ENCODE assay signal across 2 cellular contexts in genomic region chr9:94340750-94341149, GRCh38. TPM values are rescaled to one million over a fixed set of nuclear protein-coding genes. Genes with fewer than 3 reads are reported as not detected.
"Had no signal": no experiment of that assay in that cellular context is flagged by ENCODE, and none has a peak within 500 bp of the region (broad histone marks: within the 10 kb centered on the region; RNA-seq: fewer than 3 reads in every experiment).

No MANE protein-coding gene starts in this region.

RNA-seq across cellular contexts. Expression of gene NUTM2F, which starts 12.3 kb away (rescaled TPM):
- total RNA-seq: G401, GM12878 had no signal
- polyA plus RNA-seq: GM12878 had no signal
